1 cellular context compared by ENCODE assay signal in genomic region chr16:81655474-81656162, GRCh38.
TF ChIP-seq lines count a peak whose summit lies in the region.

No MANE protein-coding gene starts in this region.

TF ChIP-seq in SK-N-SH, 30 proteins besides CTCF, POLR2A, EP300 and RAD21:
- no peak for TF ChIP-seq JUND (IDR thresholded peaks at IDR 0.05)
TF ChIP-seq in SK-N-SH: peak in this region for 0.
